Comparison of ENCODE assay signal across 14 cellular contexts in the genomic region with DNA sequence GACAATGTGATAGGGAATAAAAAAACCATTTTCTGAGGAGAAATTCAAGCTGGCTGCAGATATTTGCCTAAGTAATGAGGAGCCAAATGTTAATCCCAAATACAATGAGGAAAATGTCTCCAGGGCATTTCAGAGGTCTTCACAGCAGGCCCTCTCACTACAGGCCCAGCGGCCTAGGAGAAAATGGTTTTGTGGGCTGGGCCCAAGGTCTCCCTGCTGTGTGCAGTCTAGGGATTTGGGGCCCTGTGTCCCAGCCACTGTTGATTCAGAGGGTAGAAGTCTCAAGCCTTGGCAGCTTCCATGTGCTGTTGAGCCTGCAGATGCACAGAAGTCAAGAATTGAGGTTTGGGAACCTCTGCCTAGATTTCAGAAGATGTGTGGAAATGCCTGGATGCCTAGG.
DNase-seq lines count a peak whose midpoint lies in the region; ATAC-seq and TF ChIP-seq lines count a peak whose summit lies in the region.
"Had no signal": no experiment of that assay in that cellular context is flagged by ENCODE, and none has a peak within 500 bp of the region (broad histone marks: within the 10 kb centered on the region; RNA-seq: fewer than 3 reads in every experiment).

No MANE protein-coding gene starts in this region.

- 0 out of 3 replicates have a peak, but pooled peaks cover 3% of the 10 kb centered on the region for H3K9me3 Mint-ChIP-seq in GM23338
- H3K9me3 Mint-ChIP-seq in endodermal cell, result peaks cover 10% of the 10 kb centered on the region
- H3K9me3 Mint-ChIP-seq in neural progenitor cell, result no peaks in the 10 kb centered on the region
- H3K9me3 Mint-ChIP-seq in activated CD4-positive, alpha-beta T cell treated with anti-CD3 and anti-CD28 coated beads, Interleukin-2, amount 10 ng/mL, durations not matched to agents 24 days and 14 days, result no peaks in the 10 kb centered on the region
- peaks cover 1% of the 10 kb centered on the region for H3K9me3 Mint-ChIP-seq in chondrocyte (ENCODE audit: low read depth)

- H3K27ac Mint-ChIP-seq in GM23338 (no peak overlapping the region), endodermal cell (no peak overlapping the region), neural progenitor cell (no peak overlapping the region), chondrocyte (ENCODE audit: unreplicated experiment) (no peak overlapping the region)
- no peak overlapping the region for H3K27ac Mint-ChIP-seq in activated CD4-positive, alpha-beta T cell treated with anti-CD3 and anti-CD28 coated beads, Interleukin-2, amount 10 ng/mL, durations not matched to agents 24 days and 14 days
- H3K27ac Mint-ChIP-seq: CD8-positive, alpha-beta memory T cell had no signal

- H3K9me3 ChIP-seq in HUES6 (ENCODE audit: control insufficient read depth, insufficient read depth, low read depth, low read length) (peaks cover 3% of the 10 kb centered on the region; the same call in 1 of the 2 replicates), endodermal cell (ENCODE audit: control insufficient read depth, low read length) (no peaks in the 10 kb centered on the region), neural progenitor cell (ENCODE audit: low read depth) (no peaks in the 10 kb centered on the region), BE2C (no peaks in the 10 kb centered on the region)
- H3K9me3 ChIP-seq: BLaER1, Caco-2 had no signal

- H3K36me3 Mint-ChIP-seq in GM23338 (ENCODE audit: low read depth), result peaks cover 7% of the 10 kb centered on the region; the same call in 1 of the 3 replicates
- peaks cover 6% of the 10 kb centered on the region for H3K36me3 Mint-ChIP-seq in endodermal cell (ENCODE audit: low read depth)
- no peaks in the 10 kb centered on the region for H3K36me3 Mint-ChIP-seq in neural progenitor cell
- no peaks in the 10 kb centered on the region for H3K36me3 Mint-ChIP-seq in activated CD4-positive, alpha-beta T cell treated with anti-CD3 and anti-CD28 coated beads, Interleukin-2, amount 10 ng/mL, durations not matched to agents 24 days and 14 days (ENCODE audit: low read depth)
- no peaks in the 10 kb centered on the region for H3K36me3 Mint-ChIP-seq in chondrocyte (ENCODE audit: low read depth)
- H3K36me3 Mint-ChIP-seq: CD8-positive, alpha-beta memory T cell had no signal

- no peak overlapping the region for H3K4me3 Mint-ChIP-seq in GM23338
- H3K4me3 Mint-ChIP-seq in endodermal cell, result no peak overlapping the region
- no peak overlapping the region for H3K4me3 Mint-ChIP-seq in neural progenitor cell
- H3K4me3 Mint-ChIP-seq in activated CD4-positive, alpha-beta T cell treated with anti-CD3 and anti-CD28 coated beads, Interleukin-2, amount 10 ng/mL, durations not matched to agents 24 days and 14 days, result no peak overlapping the region
- H3K4me3 Mint-ChIP-seq in chondrocyte (ENCODE audit: unreplicated experiment), result no peak overlapping the region
- H3K4me3 Mint-ChIP-seq: CD8-positive, alpha-beta memory T cell had no signal

- no peaks in the 10 kb centered on the region for H3F3A ChIP-seq in GM23338 (replicated peaks; ENCODE audit: low read depth)
- H3F3A ChIP-seq in neural progenitor cell (ENCODE audit: low read depth), result no peaks in the 10 kb centered on the region

- no peak overlapping the region for H3K4me3 ChIP-seq in GM23338
- no peak overlapping the region; the same call in 1 of the 2 replicates for H3K4me3 ChIP-seq in HUES6 (ENCODE audit: low read depth, low read length)
- no peak overlapping the region for H3K4me3 ChIP-seq in endodermal cell (ENCODE audit: low read length)
- H3K4me3 ChIP-seq in neural progenitor cell, result no peak overlapping the region
- H3K4me3 ChIP-seq in BE2C (ENCODE audit: low read depth, low read length), result no peak overlapping the region
- H3K4me3 ChIP-seq: BLaER1 had no signal

- H2AFZ ChIP-seq in GM23338 (peak overlapping the region; percentile 84; the same call in 1 of the 2 replicates), neural progenitor cell (replicated peaks) (no peak overlapping the region)

- H3K79me2 ChIP-seq in GM23338 (replicated peaks; ENCODE audit: insufficient read depth) (no peaks in the 10 kb centered on the region), neural progenitor cell (ENCODE audit: low read depth) (no peaks in the 10 kb centered on the region)

- H3K4me1 Mint-ChIP-seq in GM23338, result peaks cover 8% of the 10 kb centered on the region
- H3K4me1 Mint-ChIP-seq in endodermal cell, result peaks cover 25% of the 10 kb centered on the region
- peaks cover 8% of the 10 kb centered on the region for H3K4me1 Mint-ChIP-seq in neural progenitor cell
- H3K4me1 Mint-ChIP-seq in activated CD4-positive, alpha-beta T cell treated with anti-CD3 and anti-CD28 coated beads, Interleukin-2, amount 10 ng/mL, durations not matched to agents 24 days and 14 days, result no peaks in the 10 kb centered on the region
- H3K4me1 Mint-ChIP-seq in chondrocyte (ENCODE audit: low read depth), result no peaks in the 10 kb centered on the region
- H3K4me1 Mint-ChIP-seq: CD8-positive, alpha-beta memory T cell had no signal

- DNase-seq in GM23338 (ENCODE audit: low spot score), result no peak
- DNase-seq in endodermal cell, result peak; percentile 89
- peak; percentile 27 for DNase-seq in neural progenitor cell (ENCODE audit: low spot score)
- no peak for DNase-seq in activated CD4-positive, alpha-beta T cell treated with anti-CD3 and anti-CD28 coated beads, Interleukin-2, amount 10 ng/mL, durations not matched to agents 24 days and 14 days
- DNase-seq in chondrocyte (ENCODE audit: low spot score), result no peak
- no peak for DNase-seq in BE2C
- DNase-seq: Caco-2; CD8-positive, alpha-beta memory T cell; DND-41; GF-D8; IMR-90; KBM-7 had no signal

- peak; percentile 48; the same call in 2 of the 3 replicates for ATAC-seq in GM23338

- H3K4me2 ChIP-seq in GM23338, result no peak overlapping the region
- no peak overlapping the region for H3K4me2 ChIP-seq in neural progenitor cell
- H3K4me2 ChIP-seq: BLaER1 had no signal

- TF ChIP-seq CTCF in GM23338 (conservative IDR thresholded peaks at IDR 0.05; ENCODE audit: low read depth in 2 of 2), result no peak
- TF ChIP-seq CTCF in endodermal cell (conservative IDR thresholded peaks at IDR 0.05), result no peak
- no peak for TF ChIP-seq CTCF in neural progenitor cell (IDR thresholded peaks at IDR 0.05)
- no peak for TF ChIP-seq CTCF in chondrocyte (IDR thresholded peaks at IDR 0.05)
- TF ChIP-seq CTCF in BE2C (IDR thresholded peaks at IDR 0.05; ENCODE audit: low read depth, low read length), result no peak

- peaks cover 9% of the 10 kb centered on the region; the same call in 1 of the 2 replicates for H3K9me2 ChIP-seq in GM23338 (ENCODE audit: insufficient read depth)

- H3K27ac ChIP-seq in GM23338 (ENCODE audit: low read depth) (no peak overlapping the region), HUES6 (ENCODE audit: low read depth, low read length) (peak overlapping the region; percentile 41; the same call in 1 of the 2 replicates), endodermal cell (ENCODE audit: low read depth, low read length) (no peak overlapping the region), neural progenitor cell (no peak overlapping the region)
- H3K27ac ChIP-seq: BLaER1 had no signal

- H3K36me3 ChIP-seq in GM23338 (ENCODE audit: insufficient read depth) (no peaks in the 10 kb centered on the region), HUES6 (ENCODE audit: control insufficient read depth, insufficient read depth, low read length) (no peaks in the 10 kb centered on the region; the same call in 1 of the 2 replicates), endodermal cell (ENCODE audit: control insufficient read depth, insufficient read depth, low read length) (no peaks in the 10 kb centered on the region), neural progenitor cell (no peaks in the 10 kb centered on the region), BE2C (no peaks in the 10 kb centered on the region)
- H3K36me3 ChIP-seq: BLaER1 had no signal

- H3K27me3 ChIP-seq in GM23338 (ENCODE audit: insufficient read depth), result no peaks in the 10 kb centered on the region
- no peaks in the 10 kb centered on the region for H3K27me3 ChIP-seq in HUES6 (ENCODE audit: control insufficient read depth, insufficient read depth, low read length)
- H3K27me3 ChIP-seq in endodermal cell (ENCODE audit: control insufficient read depth, insufficient read depth, low read length, poor library complexity, severe bottlenecking), result no peaks in the 10 kb centered on the region
- H3K27me3 ChIP-seq in neural progenitor cell, result no peaks in the 10 kb centered on the region
- no peaks in the 10 kb centered on the region for H3K27me3 ChIP-seq in BE2C
- H3K27me3 ChIP-seq: BLaER1 had no signal

- 32 to 60% methylated on average over 1 of the region's 1 CpG for WGBS in endodermal cell (ENCODE audit: insufficient coverage in 1 of 2, insufficient read length in 1 of 2), 2 experiments

- H4K20me1 ChIP-seq in GM23338 (replicated peaks; ENCODE audit: insufficient read depth), result no peaks in the 10 kb centered on the region
- no peaks in the 10 kb centered on the region for H4K20me1 ChIP-seq in neural progenitor cell (ENCODE audit: low read depth)
- H4K20me1 ChIP-seq: BLaER1 had no signal

- no peak overlapping the region for H3K9ac ChIP-seq in HUES6 (ENCODE audit: low read length)
- H3K9ac ChIP-seq in endodermal cell (ENCODE audit: extremely low read depth, low read length, poor library complexity, severe bottlenecking), result no peak overlapping the region
- no peak overlapping the region for H3K9ac ChIP-seq in neural progenitor cell
- H3K9ac ChIP-seq: BLaER1 had no signal

- intact Hi-C loops in activated CD4-positive, alpha-beta T cell treated with anti-CD3 and anti-CD28 coated beads, Interleukin-2, amount 10 ng/mL, durations not matched to agents 24 days and 14 days (cut with micrococcal nuclease), result no loop called here

- H3K27me3 Mint-ChIP-seq in GM23338 (ENCODE audit: insufficient read depth, low read depth, poor library complexity), result no peaks in the 10 kb centered on the region
- H3K27me3 Mint-ChIP-seq in endodermal cell (ENCODE audit: insufficient read depth), result no peaks in the 10 kb centered on the region
- H3K27me3 Mint-ChIP-seq in neural progenitor cell (ENCODE audit: insufficient read depth, low read depth), result no peaks in the 10 kb centered on the region
- no peaks in the 10 kb centered on the region for H3K27me3 Mint-ChIP-seq in activated CD4-positive, alpha-beta T cell treated with anti-CD3 and anti-CD28 coated beads, Interleukin-2, amount 10 ng/mL, durations not matched to agents 24 days and 14 days
- H3K27me3 Mint-ChIP-seq in chondrocyte (ENCODE audit: low read depth), result peaks cover 1% of the 10 kb centered on the region
- H3K27me3 Mint-ChIP-seq: CD8-positive, alpha-beta memory T cell had no signal

- no peaks in the 10 kb centered on the region for H3K4me1 ChIP-seq in GM23338 (ENCODE audit: insufficient read depth)
- peaks cover 5% of the 10 kb centered on the region; the same call in 1 of the 2 replicates for H3K4me1 ChIP-seq in HUES6 (ENCODE audit: control insufficient read depth, insufficient read depth, low read length)
- H3K4me1 ChIP-seq in endodermal cell (ENCODE audit: control insufficient read depth, insufficient read depth, low read length), result peaks cover 6% of the 10 kb centered on the region
- H3K4me1 ChIP-seq in neural progenitor cell, result peaks cover 4% of the 10 kb centered on the region
- no peaks in the 10 kb centered on the region for H3K4me1 ChIP-seq in BE2C
- H3K4me1 ChIP-seq: BLaER1, Caco-2 had no signal

Comparison
In these comparisons a context has a peak if more than half of its experiments do, and no peak if none do; other contexts are left out.
1. DNase-seq: peak in endodermal cell (single experiment) and neural progenitor cell (single experiment); none in GM23338 (single experiment), activated CD4-positive, alpha-beta T cell treated with anti-CD3 and anti-CD28 coated beads, Interleukin-2, amount 10 ng/mL, durations not matched to agents 24 days and 14 days (single experiment), chondrocyte (single experiment) and BE2C (single experiment).